Comparison of ENCODE assay signal across 11 cellular contexts in genomic region chr3:156678216-156678615, GRCh38. TPM values are rescaled to one million over a fixed set of nuclear protein-coding genes. Genes with fewer than 3 reads are reported as not detected.
DNase-seq lines count a peak whose midpoint lies in the region; ATAC-seq, FAIRE-seq and TF ChIP-seq lines count a peak whose summit lies in the region.
"Had no signal": no experiment of that assay in that cellular context is flagged by ENCODE, and none has a peak within 500 bp of the region (broad histone marks: within the 10 kb centered on the region; RNA-seq: fewer than 3 reads in every experiment).

No MANE protein-coding gene starts in this region.

- TF ChIP-seq POLR2A in K562 (conservative IDR thresholded peaks at IDR 0.05) = no peak

- no peak overlapping the region for H3K27ac ChIP-seq in K562 (ENCODE audit: extremely low read depth, low read depth, low read length)
- H3K27ac ChIP-seq: thoracic aorta had no signal

- H2AFZ ChIP-seq in K562 (ENCODE audit: low read depth, low read length) = no peak overlapping the region

- 29% methylated on average over 2 of the region's 2 CpGs for WGBS in K562 (ENCODE audit: insufficient coverage, low coverage, missing lambda C conversion rate)

- CTCF ChIA-PET in activated CD4-positive, alpha-beta memory T cell treated with anti-CD3 and anti-CD28 coated beads, Interleukin-2, amount 10 ng/mL, durations not matched to agents 7 days and 5 days (lab: Charles Lee) = interaction anchor here (0.9 to 5.1 kb wide), 6 partner anchors 121 to 459 kb away, joined by 3 to 26 read pairs (median 4); partner anchors contain the start of gene SSR3
- CTCF ChIA-PET in activated CD4-positive, alpha-beta memory T cell treated with anti-CD3 and anti-CD28 coated beads for 36 hours (lab: Charles Lee) = interaction anchor here (1.0 to 1.8 kb wide), 4 partner anchors 11 to 460 kb away, joined by 3 to 6 read pairs (median 4); partner anchors contain the start of gene SSR3
- CTCF ChIA-PET in K562 (lab: Yijun Ruan, JAX; ENCODE audit: low intra/inter-chr PET ratio) = no interaction called here

- peak overlapping the region; percentile 86 for H3K4me3 Mint-ChIP-seq in activated CD4-positive, alpha-beta memory T cell treated with anti-CD3 and anti-CD28 coated beads, Interleukin-2, amount 10 ng/mL, durations not matched to agents 7 days and 5 days
- H3K4me3 Mint-ChIP-seq in activated CD4-positive, alpha-beta memory T cell treated with anti-CD3 and anti-CD28 coated beads for 36 hours = no peak overlapping the region
- peak overlapping the region in 2 of 3 experiments; percentile 91 to 99 for H3K4me3 Mint-ChIP-seq in nephron

- TF ChIP-seq RAD21 in K562 (CRISPR knock-in tag; conservative IDR thresholded peaks at IDR 0.05 in 1 of 2, IDR thresholded peaks at IDR 0.05 in 1 of 2) = no peak

- peaks cover 86% of the 10 kb centered on the region for H3K79me2 ChIP-seq in K562 (ENCODE audit: control insufficient read depth, insufficient read depth, low read length)

- peaks cover 21 to 45% of the 10 kb centered on the region in 2 experiments; a peak in 4 of 5 replicates for H3K4me1 ChIP-seq in K562 (replicated peaks in 1 of 2; ENCODE audit: control insufficient read depth in 2 of 2, insufficient read depth in 2 of 2, low read length in 2 of 2)

- TF ChIP-seq CTCF in K562 (IDR thresholded peaks at IDR 0.05 in 2 of 3, conservative IDR thresholded peaks at IDR 0.05 in 1 of 3; ENCODE audit: insufficient read depth in 2 of 3, low read depth in 1 of 3, low read length in 3 of 3) (no peak), nephron (IDR thresholded peaks at IDR 0.05; ENCODE audit: unreplicated experiment in 3 of 3) (no peak)

- ATAC-seq in K562 = no peak
- ATAC-seq in HG02870 (IDR thresholded peaks at IDR 0.05; ENCODE audit: unreplicated experiment) = no peak
- ATAC-seq in HG02938 (IDR thresholded peaks at IDR 0.05; ENCODE audit: unreplicated experiment) = no peak

- intact Hi-C loops in activated CD4-positive, alpha-beta memory T cell treated with anti-CD3 and anti-CD28 coated beads for 36 hours (cut with micrococcal nuclease) = loop anchor here (10.0 kb wide), 1 partner anchor 823 kb away; the partner anchor contains the start of gene SLC33A1
- intact Hi-C loops in K562 (cut with micrococcal nuclease) = loop anchor here (5.0 to 10.0 kb wide), 3 partner anchors 134 to 213 kb away; partner anchors contain the start of gene LEKR1

- POLR2A ChIA-PET in activated CD4-positive, alpha-beta memory T cell treated with anti-CD3 and anti-CD28 coated beads, Interleukin-2, amount 10 ng/mL, durations not matched to agents 7 days and 5 days (lab: Charles Lee) = interaction anchor here (1.3 to 10.5 kb wide), 13 partner anchors 9 to 497 kb away, joined by 3 to 162 read pairs (median 68); partner anchors contain the start of genes CCNL1 and SSR3
- POLR2A ChIA-PET in activated CD4-positive, alpha-beta memory T cell treated with anti-CD3 and anti-CD28 coated beads for 36 hours (lab: Charles Lee) = no interaction called here
- POLR2A ChIA-PET in K562 (lab: Yijun Ruan, JAX) = interaction anchor here (0.6 to 1.9 kb wide), 6 partner anchors 8 to 504 kb away, joined by 3 to 14 read pairs (median 5); no protein-coding TSS in a partner anchor

- H3K9ac ChIP-seq in K562 (ENCODE audit: insufficient read depth in 1 of 2, low read depth in 2 of 2, low read length in 2 of 2) = no peak overlapping the region

- no peak overlapping the region for H3K4me3 ChIP-seq in K562

- in situ Hi-C loops in K562 (cut with MboI) = loop anchor here (25.0 kb wide), 1 partner anchor 541 kb away; no protein-coding TSS in a partner anchor

- H3K27ac Mint-ChIP-seq in activated CD4-positive, alpha-beta memory T cell treated with anti-CD3 and anti-CD28 coated beads, Interleukin-2, amount 10 ng/mL, durations not matched to agents 7 days and 5 days = no peak overlapping the region
- H3K27ac Mint-ChIP-seq in activated CD4-positive, alpha-beta memory T cell treated with anti-CD3 and anti-CD28 coated beads for 36 hours = no peak overlapping the region
- no peak overlapping the region for H3K27ac Mint-ChIP-seq in nephron

- TF ChIP-seq EP300 in K562 (IDR thresholded peaks at IDR 0.05; ENCODE audit: low read length) = no peak

- 0 out of 2 replicates have a peak overlapping the region, but pooled peaks have one; percentile 4 for H3K4me2 ChIP-seq in K562 (ENCODE audit: insufficient read depth, low read length)

- no TSS peak for BruUV-seq in K562 (replicated peaks; lab: Mats Ljungman, UMichigan)

- H3K36me3 Mint-ChIP-seq in activated CD4-positive, alpha-beta memory T cell treated with anti-CD3 and anti-CD28 coated beads, Interleukin-2, amount 10 ng/mL, durations not matched to agents 7 days and 5 days (ENCODE audit: low read depth) = peaks cover 73% of the 10 kb centered on the region
- H3K36me3 Mint-ChIP-seq in activated CD4-positive, alpha-beta memory T cell treated with anti-CD3 and anti-CD28 coated beads for 36 hours = peaks cover 40% of the 10 kb centered on the region
- peaks cover 24% of the 10 kb centered on the region for H3K36me3 Mint-ChIP-seq in nephron (ENCODE audit: low read depth)

- H3K9me1 ChIP-seq in K562 (ENCODE audit: control insufficient read depth, insufficient read depth, low read length) = no peaks in the 10 kb centered on the region

- H3K36me3 ChIP-seq in K562 (ENCODE audit: control insufficient read depth, insufficient read depth, low read length) = peaks cover 57% of the 10 kb centered on the region

- H3K4me1 Mint-ChIP-seq in activated CD4-positive, alpha-beta memory T cell treated with anti-CD3 and anti-CD28 coated beads, Interleukin-2, amount 10 ng/mL, durations not matched to agents 7 days and 5 days = peaks cover 66% of the 10 kb centered on the region
- H3K4me1 Mint-ChIP-seq in activated CD4-positive, alpha-beta memory T cell treated with anti-CD3 and anti-CD28 coated beads for 36 hours (ENCODE audit: low read depth) = peaks cover 61% of the 10 kb centered on the region
- peaks cover 69% of the 10 kb centered on the region for H3K4me1 Mint-ChIP-seq in nephron

- no peaks in the 10 kb centered on the region for H3K27me3 ChIP-seq in K562 (ENCODE audit: control insufficient read depth in 2 of 2, insufficient read depth in 2 of 2, low read length in 2 of 2)

- H3K27me3 Mint-ChIP-seq in activated CD4-positive, alpha-beta memory T cell treated with anti-CD3 and anti-CD28 coated beads, Interleukin-2, amount 10 ng/mL, durations not matched to agents 7 days and 5 days = no peaks in the 10 kb centered on the region
- H3K27me3 Mint-ChIP-seq in activated CD4-positive, alpha-beta memory T cell treated with anti-CD3 and anti-CD28 coated beads for 36 hours = no peaks in the 10 kb centered on the region
- no peaks in the 10 kb centered on the region for H3K27me3 Mint-ChIP-seq in nephron (ENCODE audit: low read depth)

- H3K9me3 Mint-ChIP-seq in activated CD4-positive, alpha-beta memory T cell treated with anti-CD3 and anti-CD28 coated beads, Interleukin-2, amount 10 ng/mL, durations not matched to agents 7 days and 5 days = no peaks in the 10 kb centered on the region
- no peaks in the 10 kb centered on the region for H3K9me3 Mint-ChIP-seq in activated CD4-positive, alpha-beta memory T cell treated with anti-CD3 and anti-CD28 coated beads for 36 hours
- H3K9me3 Mint-ChIP-seq in nephron = no peaks in the 10 kb centered on the region

- DNase-seq in activated CD4-positive, alpha-beta memory T cell treated with anti-CD3 and anti-CD28 coated beads, Interleukin-2, amount 10 ng/mL, durations not matched to agents 7 days and 5 days = no peak
- DNase-seq in activated CD4-positive, alpha-beta memory T cell treated with anti-CD3 and anti-CD28 coated beads for 36 hours = no peak
- peak; percentile 34 for DNase-seq in HT-29 (ENCODE audit: low spot score)
- no peak for DNase-seq in K562 (ENCODE audit: extremely low read depth in 1 of 4, low spot score in 3 of 4)
- DNase-seq in stimulated activated CD4-positive, alpha-beta T cell treated with anti-CD3 and anti-CD28 coated beads, Interleukin-1b, Interleukin-23, amount 100 ng/mL, for 48 hours = no peak
- DNase-seq: activated CD8-positive, alpha-beta memory T cell treated with anti-CD3 and anti-CD28 coated beads, Interleukin-2, amount 50 U/mL, for 48 hours; NCI-H187 had no signal

- H3K9me3 ChIP-seq in K562 (replicated peaks; ENCODE audit: control insufficient read depth, insufficient read depth, low read depth, low read length) = no peaks in the 10 kb centered on the region; the same call in 1 of the 2 replicates
- H3K9me3 ChIP-seq: thoracic aorta had no signal

- H4K20me1 ChIP-seq in K562 (replicated peaks; ENCODE audit: control insufficient read depth, insufficient read depth, low read length) = peaks cover 44% of the 10 kb centered on the region

- no peak for FAIRE-seq in K562 (lab: Jason Lieb, UNC)

RNA-seq across cellular contexts. Expression of gene TIPARP, which starts 3.8 kb away (rescaled TPM):
- total RNA-seq in activated CD4-positive, alpha-beta memory T cell treated with anti-CD3 and anti-CD28 coated beads, Interleukin-2, amount 10 ng/mL, durations not matched to agents 7 days and 5 days = 10 to 100 TPM; 64.7 to 73.8 TPM
- total RNA-seq in activated CD4-positive, alpha-beta memory T cell treated with anti-CD3 and anti-CD28 coated beads for 36 hours = 10 to 100 TPM; 15.7 to 17.7 TPM
- 66.6 and 70.7 TPM in 2 replicates for total RNA-seq in HT-29 (2014; rRNA removed; shearing (Covaris generic))
- 28.7 and 54.2 TPM in 2 replicates for total RNA-seq in K562 (2011; cell fraction: chromatin; rRNA removed; ENCODE audit: low replicate concordance)
- 10.3 and 12.6 TPM in 2 replicates for total RNA-seq in K562 (2011; cell fraction: nucleolus; rRNA removed)
- 17.4 and 19.8 TPM in 2 replicates for total RNA-seq in K562 (2011; cell fraction: nucleoplasm; rRNA removed)
- total RNA-seq in K562 (2014; rRNA removed) (15.1 and 15.8 TPM in 2 replicates), K562 (2014; rRNA removed; fragmentation: Illumina TruSeq; extraction: Trizol) (23.6 and 27.5 TPM in 2 replicates), K562 (2015; rRNA removed; fragmentation: Illumina TruSeq; extraction: Trizol) (29.4 TPM in 2 replicates), K562 (2021) (14.6 and 16.1 TPM in 2 replicates)
- polyA plus RNA-seq in K562 (2011; rRNA removed) (11.9 and 12.2 TPM in 2 replicates), K562 (2014; fragmentation: Illumina TruSeq; extraction: Trizol) (18.3 and 20.4 TPM in 2 replicates), K562 (2014; fragmentation: Nextera tagmentation; extraction: Ambion mirVana) (1 to 10 TPM; 2.4 to 3.5 TPM), K562 (2014; rRNA removed) (8.3 and 9.8 TPM in 2 replicates)
- 3.2 and 4.4 TPM in 2 replicates for polyA plus RNA-seq in K562 (2011; cell fraction: cytosol; rRNA removed)
- 9.7 and 13.4 TPM in 2 replicates for polyA plus RNA-seq in K562 (2011; cell fraction: nucleus; rRNA removed)
- 15.9 and 21.4 TPM in 2 replicates for polyA plus RNA-seq in K562 (2012)
- 16.7 and 20.8 TPM in 2 replicates for polyA minus RNA-seq in K562 (2011; rRNA and poly(A)+ RNA removed)
- polyA minus RNA-seq in K562 (2011; cell fraction: cytosol; rRNA and poly(A)+ RNA removed) = 9.1 and 11.1 TPM in 2 replicates
- 17.1 and 47.2 TPM in 2 replicates for polyA minus RNA-seq in K562 (2011; cell fraction: nucleus; rRNA and poly(A)+ RNA removed)
